ENCODE assay signal across 19 cellular contexts in genomic region chr1:88463401-88463800, GRCh38.
A peak's percentile ranks its signal among the peaks of the same experiment; 100 is the strongest.
DNase-seq lines count a peak whose midpoint lies in the region; ATAC-seq and TF ChIP-seq lines count a peak whose summit lies in the region.
"Had no signal": no experiment of that assay in that cellular context is flagged by ENCODE, and none has a peak within 500 bp of the region (broad histone marks: within the 10 kb centered on the region; RNA-seq: fewer than 3 reads in every experiment).

No MANE protein-coding gene starts in this region.

- H3K9ac ChIP-seq in ES-I3 (ENCODE audit: low read depth, low read length) (peak overlapping the region; percentile 76; the same call in 1 of the 2 replicates), skeletal muscle satellite cell (ENCODE audit: low read depth, low read length) (no peak overlapping the region)

- ATAC-seq in lower lobe of right lung = no peak

- no peak overlapping the region for H3K4me3 ChIP-seq in lower lobe of right lung
- peak overlapping the region; percentile 71 for H3K4me3 ChIP-seq in skeletal muscle satellite cell (ENCODE audit: low read length)

- H3K27me3 ChIP-seq in lower lobe of right lung (ENCODE audit: low read depth) (no peaks in the 10 kb centered on the region), skeletal muscle satellite cell (ENCODE audit: control insufficient read depth, insufficient read depth, low read length) (peaks cover 27% of the 10 kb centered on the region)
- H3K27me3 ChIP-seq: upper lobe of left lung had no signal

- DNase-seq in lower lobe of right lung (no peak), posterior vena cava (ENCODE audit: low spot score) (no peak), Ammon's horn (ENCODE audit: low spot score) (no peak), AG08395 (ENCODE audit: low spot score) (no peak), D341Med (ENCODE audit: low spot score) (no peak)
- DNase-seq: activated CD4-positive, alpha-beta T cell treated with anti-CD3 and anti-CD28 coated beads for 1 hour; activated CD8-positive, alpha-beta memory T cell treated with anti-CD3 and anti-CD28 coated beads, Interleukin-2, amount 50 U/mL, for 4 hours; activated naive CD4-positive, alpha-beta T cell treated with Interleukin-2 at 50 U/mL for 16 hours; DMS53; effector CD8-positive, alpha-beta T cell; MM.1S; NCI-H2029 treated with DMSO at 0.1 percent for 48 hours; NK-92 treated with Interleukin-12 subunit alpha and Interleukin-12 subunit beta, amount 100 ng/mL, for 24 hours; T-helper 2 cell had no signal

- intact Hi-C loops in lower lobe of right lung (cut with DNase I) (no loop called here), posterior vena cava (cut with DNase I) (no loop called here)

- H3K9me3 ChIP-seq in ES-I3 (ENCODE audit: control insufficient read depth, insufficient read depth, low read length) = no peaks in the 10 kb centered on the region
- H3K9me3 ChIP-seq in lower lobe of right lung = no peaks in the 10 kb centered on the region
- no peaks in the 10 kb centered on the region for H3K9me3 ChIP-seq in skeletal muscle satellite cell (replicated peaks; ENCODE audit: low read length)
- H3K9me3 ChIP-seq: prostate gland had no signal

- no peak for TF ChIP-seq CTCF in lower lobe of right lung (IDR thresholded peaks at IDR 0.05)

- H3K4me2 ChIP-seq in skeletal muscle satellite cell (ENCODE audit: low read length) = peak overlapping the region; percentile 94

- H3K4me1 ChIP-seq in ES-I3 (ENCODE audit: insufficient read depth, low read length) (no peaks in the 10 kb centered on the region), lower lobe of right lung (no peaks in the 10 kb centered on the region), skeletal muscle satellite cell (ENCODE audit: control insufficient read depth, insufficient read depth, low read length) (no peaks in the 10 kb centered on the region)
- H3K4me1 ChIP-seq: prostate gland had no signal

- H3K36me3 ChIP-seq in ES-I3 (ENCODE audit: insufficient read depth, low read length) (no peaks in the 10 kb centered on the region), lower lobe of right lung (no peaks in the 10 kb centered on the region), skeletal muscle satellite cell (ENCODE audit: insufficient read depth, low read length) (no peaks in the 10 kb centered on the region)
- H3K36me3 ChIP-seq: prostate gland, upper lobe of left lung had no signal

- peak overlapping the region; percentile 81 for H3K27ac ChIP-seq in angular gyrus (ENCODE audit: low read depth, low read length)
- peak overlapping the region; percentile 71 for H3K27ac ChIP-seq in lower lobe of right lung
